ENCODE assay signal across 8 cellular contexts in the genomic region with DNA sequence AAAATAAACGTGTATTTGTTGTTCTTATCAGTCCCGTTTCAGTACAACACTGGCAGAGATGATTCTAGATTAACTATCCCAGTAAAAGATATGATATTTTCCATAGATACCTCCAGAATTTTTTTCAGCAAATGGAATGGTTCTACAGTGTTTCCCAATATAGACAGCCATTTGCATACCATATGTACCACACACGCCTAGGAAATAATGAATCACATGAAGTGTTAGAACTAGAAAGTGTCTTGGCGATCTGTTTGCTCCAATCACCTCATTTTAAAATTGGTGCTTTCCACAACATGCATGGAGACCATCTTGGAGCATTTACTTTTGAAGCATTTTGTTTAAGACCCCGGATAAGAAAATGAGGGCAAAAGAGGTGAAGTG. TPM values are rescaled to one million over a fixed set of nuclear protein-coding genes. Genes with fewer than 3 reads are reported as not detected.
DNase-seq lines count a peak whose midpoint lies in the region; ATAC-seq and TF ChIP-seq lines count a peak whose summit lies in the region.

No MANE protein-coding gene starts in this region.

- peak; percentile 9 for DNase-seq in DMS 273 (lab: John Stamatoyannopoulos, UW; ENCODE audit: unreplicated experiment)
- no peak for DNase-seq in DMS 273 treated with DMSO at 0.1 percent for 48 hours (lab: John Stamatoyannopoulos, UW)
- no peak for DNase-seq in T-helper 17 cell
- DNase-seq in glutamatergic neuron = no peak
- no peak for DNase-seq in stimulated activated effector memory CD8-positive, alpha-beta T cell treated with anti-CD3 and anti-CD28 coated beads, Interleukin-12 subunit alpha, Interleukin-12 subunit beta, amount 100 ng/mL, for 72 hours (ENCODE audit: low spot score in 2 of 2)
- no peak for DNase-seq in NCI-H2227 treated with DMSO at 0.1 percent for 48 hours (lab: John Stamatoyannopoulos, UW)
- no peak for DNase-seq in NCI-H82 (lab: John Stamatoyannopoulos, UW)
- DNase-seq in DMS153 treated with DMSO at 0.1 percent for 48 hours (lab: John Stamatoyannopoulos, UW; ENCODE audit: unreplicated experiment) = no peak

- H3K27ac Mint-ChIP-seq in T-helper 17 cell (peak overlapping the region; percentile 27), glutamatergic neuron (ENCODE audit: unreplicated experiment) (peak overlapping the region; percentile 28)
- H3K27ac Mint-ChIP-seq in stimulated activated effector memory CD8-positive, alpha-beta T cell treated with anti-CD3 and anti-CD28 coated beads, Interleukin-12 subunit alpha, Interleukin-12 subunit beta, amount 100 ng/mL, for 72 hours = peak overlapping the region; percentile 92

- ATAC-seq in T-helper 17 cell = no peak
- ATAC-seq in stimulated activated effector memory CD8-positive, alpha-beta T cell treated with anti-CD3 and anti-CD28 coated beads, Interleukin-12 subunit alpha, Interleukin-12 subunit beta, amount 100 ng/mL, for 72 hours = peak; percentile 53

- H3K9me3 ChIP-seq in T-helper 17 cell (ENCODE audit: control insufficient read depth, low read length, poor library complexity, severe bottlenecking) = no peaks in the 10 kb centered on the region

- H3K4me3 Mint-ChIP-seq in T-helper 17 cell (peak overlapping the region; percentile 77), glutamatergic neuron (ENCODE audit: unreplicated experiment) (peak overlapping the region; percentile 81)
- H3K4me3 Mint-ChIP-seq in stimulated activated effector memory CD8-positive, alpha-beta T cell treated with anti-CD3 and anti-CD28 coated beads, Interleukin-12 subunit alpha, Interleukin-12 subunit beta, amount 100 ng/mL, for 72 hours = peak overlapping the region; percentile 88

- peaks cover 5% of the 10 kb centered on the region for H3K27me3 Mint-ChIP-seq in T-helper 17 cell
- peaks cover 9% of the 10 kb centered on the region for H3K27me3 Mint-ChIP-seq in glutamatergic neuron (ENCODE audit: unreplicated experiment)

- H3K4me1 Mint-ChIP-seq in T-helper 17 cell (peaks cover 17% of the 10 kb centered on the region), glutamatergic neuron (ENCODE audit: low read depth, unreplicated experiment) (peaks cover 5% of the 10 kb centered on the region)
- H3K4me1 Mint-ChIP-seq in stimulated activated effector memory CD8-positive, alpha-beta T cell treated with anti-CD3 and anti-CD28 coated beads, Interleukin-12 subunit alpha, Interleukin-12 subunit beta, amount 100 ng/mL, for 72 hours = peaks cover 21% of the 10 kb centered on the region

- H3K9me3 Mint-ChIP-seq in glutamatergic neuron (ENCODE audit: unreplicated experiment) = peaks cover 8% of the 10 kb centered on the region
- no peaks in the 10 kb centered on the region for H3K9me3 Mint-ChIP-seq in stimulated activated effector memory CD8-positive, alpha-beta T cell treated with anti-CD3 and anti-CD28 coated beads, Interleukin-12 subunit alpha, Interleukin-12 subunit beta, amount 100 ng/mL, for 72 hours

- no peaks in the 10 kb centered on the region for H3K36me3 Mint-ChIP-seq in T-helper 17 cell (ENCODE audit: low read depth)
- peaks cover 8% of the 10 kb centered on the region for H3K36me3 Mint-ChIP-seq in glutamatergic neuron (ENCODE audit: unreplicated experiment)
- H3K36me3 Mint-ChIP-seq in stimulated activated effector memory CD8-positive, alpha-beta T cell treated with anti-CD3 and anti-CD28 coated beads, Interleukin-12 subunit alpha, Interleukin-12 subunit beta, amount 100 ng/mL, for 72 hours = peaks cover 18% of the 10 kb centered on the region

- no peak for TF ChIP-seq CTCF in glutamatergic neuron (IDR thresholded peaks at IDR 0.05; ENCODE audit: partially characterized antibody, unreplicated experiment)

RNA-seq across cellular contexts. Expression of a gene that starts 2.0 kb away (rescaled TPM):
- total RNA-seq in T-helper 17 cell = under 1 TPM; 0.60 to 0.65 TPM
- total RNA-seq in glutamatergic neuron (ENCODE audit: unreplicated experiment) = 0.20 TPM

RNA-seq across cellular contexts. Expression of a gene that starts 8.5 kb away (rescaled TPM):
- total RNA-seq in T-helper 17 cell (100 to 1,000 TPM; 116 to 127 TPM), glutamatergic neuron (ENCODE audit: unreplicated experiment) (93.8 TPM)

Comparison
In these comparisons a context has a peak if more than half of its experiments do, and no peak if none do; other contexts are left out.
1. H3K27ac Mint-ChIP-seq: peak in every context shown above with its lines; median percentile 92 in stimulated activated effector memory CD8-positive, alpha-beta T cell treated with anti-CD3 and anti-CD28 coated beads, Interleukin-12 subunit alpha, Interleukin-12 subunit beta, amount 100 ng/mL, for 72 hours; 28 in glutamatergic neuron; 27 in T-helper 17 cell.